In genomic region chr12:25182765-25183164, GRCh38 we compare ENCODE assay signal across 1 cellular context.
TF ChIP-seq lines count a peak whose summit lies in the region.

No MANE protein-coding gene starts in this region.

TF ChIP-seq in HEK293, 187 proteins besides CTCF, POLR2A, EP300 and RAD21 (continued from another document):
- TF ChIP-seq ZNF449 (tag by site-specific recombination; IDR thresholded peaks at IDR 0.05) (no peak), ZNF155 (tag by site-specific recombination; IDR thresholded peaks at IDR 0.05) (no peak), ZNF366 (tag by site-specific recombination; conservative IDR thresholded peaks at IDR 0.05) (peak; percentile 87), ZNF132 (tag by site-specific recombination; IDR thresholded peaks at IDR 0.05; ENCODE audit: borderline replicate concordance) (no peak), GLIS1 (tag by site-specific recombination; IDR thresholded peaks at IDR 0.05) (no peak), ZNF747 (tag by site-specific recombination; IDR thresholded peaks at IDR 0.05) (no peak), ZNF785 (tag by site-specific recombination; IDR thresholded peaks at IDR 0.05) (no peak), PRDM1 (tag by site-specific recombination; IDR thresholded peaks at IDR 0.05) (peak; percentile 52; the same call in 1 of the 2 replicates), ZNF768 (tag by site-specific recombination; IDR thresholded peaks at IDR 0.05) (no peak), ZNF24 (tag by site-specific recombination; IDR thresholded peaks at IDR 0.05) (no peak), ZNF645 (tag by site-specific recombination; IDR thresholded peaks at IDR 0.05) (no peak)
